1 cellular context compared by ENCODE assay signal in the genomic region with DNA sequence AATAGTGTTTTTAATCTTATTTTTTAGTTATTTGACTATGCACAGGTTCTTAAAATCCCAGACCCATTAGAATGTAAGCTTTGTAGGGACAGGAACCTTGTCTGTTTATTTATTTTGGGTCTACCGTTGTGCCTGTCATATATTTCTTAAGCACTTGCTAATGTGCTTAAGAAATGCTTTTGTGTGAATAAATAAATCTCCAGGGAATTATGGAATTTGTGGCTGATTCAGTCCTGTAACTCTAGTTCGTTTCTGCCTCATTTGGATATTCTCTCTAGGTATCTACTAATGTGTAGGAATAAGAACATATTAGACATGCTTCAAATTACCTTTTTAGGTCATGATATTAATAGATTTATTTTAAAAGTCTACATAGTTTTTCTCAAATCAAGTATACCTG.
TF ChIP-seq lines count a peak whose summit lies in the region.

No MANE protein-coding gene starts in this region.

TF ChIP-seq in HepG2, 621 proteins besides CTCF, POLR2A, EP300 and RAD21 (continued from another document):
- TF ChIP-seq, protein P1, sequence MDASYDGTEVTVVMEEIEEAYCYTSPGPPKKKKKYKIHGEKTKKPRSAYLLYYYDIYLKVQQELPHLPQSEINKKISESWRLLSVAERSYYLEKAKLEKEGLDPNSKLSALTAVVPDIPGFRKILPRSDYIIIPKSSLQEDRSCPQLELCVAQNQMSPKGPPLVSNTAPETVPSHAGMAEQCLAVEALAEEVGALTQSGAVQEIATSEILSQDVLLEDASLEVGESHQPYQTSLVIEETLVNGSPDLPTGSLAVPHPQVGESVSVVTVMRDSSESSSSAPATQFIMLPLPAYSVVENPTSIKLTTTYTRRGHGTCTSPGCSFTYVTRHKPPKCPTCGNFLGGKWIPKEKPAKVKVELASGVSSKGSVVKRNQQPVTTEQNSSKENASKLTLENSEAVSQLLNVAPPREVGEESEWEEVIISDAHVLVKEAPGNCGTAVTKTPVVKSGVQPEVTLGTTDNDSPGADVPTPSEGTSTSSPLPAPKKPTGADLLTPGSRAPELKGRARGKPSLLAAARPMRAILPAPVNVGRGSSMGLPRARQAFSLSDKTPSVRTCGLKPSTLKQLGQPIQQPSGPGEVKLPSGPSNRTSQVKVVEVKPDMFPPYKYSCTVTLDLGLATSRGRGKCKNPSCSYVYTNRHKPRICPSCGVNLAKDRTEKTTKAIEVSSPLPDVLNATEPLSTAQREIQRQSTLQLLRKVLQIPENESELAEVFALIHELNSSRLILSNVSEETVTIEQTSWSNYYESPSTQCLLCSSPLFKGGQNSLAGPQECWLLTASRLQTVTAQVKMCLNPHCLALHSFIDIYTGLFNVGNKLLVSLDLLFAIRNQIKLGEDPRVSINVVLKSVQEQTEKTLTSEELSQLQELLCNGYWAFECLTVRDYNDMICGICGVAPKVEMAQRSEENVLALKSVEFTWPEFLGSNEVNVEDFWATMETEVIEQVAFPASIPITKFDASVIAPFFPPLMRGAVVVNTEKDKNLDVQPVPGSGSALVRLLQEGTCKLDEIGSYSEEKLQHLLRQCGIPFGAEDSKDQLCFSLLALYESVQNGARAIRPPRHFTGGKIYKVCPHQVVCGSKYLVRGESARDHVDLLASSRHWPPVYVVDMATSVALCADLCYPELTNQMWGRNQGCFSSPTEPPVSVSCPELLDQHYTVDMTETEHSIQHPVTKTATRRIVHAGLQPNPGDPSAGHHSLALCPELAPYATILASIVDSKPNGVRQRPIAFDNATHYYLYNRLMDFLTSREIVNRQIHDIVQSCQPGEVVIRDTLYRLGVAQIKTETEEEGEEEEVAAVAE (CRISPR knock-in tag; IDR thresholded peaks at IDR 0.05; ENCODE audit: borderline replicate concordance): no peak
- TF ChIP-seq ZNF432 (CRISPR knock-in tag; IDR thresholded peaks at IDR 0.05; ENCODE audit: borderline replicate concordance) (no peak), ZKSCAN5 (CRISPR knock-in tag; IDR thresholded peaks at IDR 0.05) (no peak), HIVEP1 (CRISPR knock-in tag; IDR thresholded peaks at IDR 0.05) (no peak), PAX8 (CRISPR knock-in tag; IDR thresholded peaks at IDR 0.05; ENCODE audit: borderline replicate concordance) (no peak), EZH2 (conservative IDR thresholded peaks at IDR 0.05; ENCODE audit: low read depth, low read length) (no peak), GLI4 (CRISPR knock-in tag; IDR thresholded peaks at IDR 0.05; ENCODE audit: borderline replicate concordance) (no peak), RELA (CRISPR knock-in tag; IDR thresholded peaks at IDR 0.05) (no peak), ZNF446 (CRISPR knock-in tag; IDR thresholded peaks at IDR 0.05) (no peak), KDM6A (CRISPR knock-in tag; IDR thresholded peaks at IDR 0.05; ENCODE audit: low read depth) (no peak)
- TF ChIP-seq, protein P2, sequence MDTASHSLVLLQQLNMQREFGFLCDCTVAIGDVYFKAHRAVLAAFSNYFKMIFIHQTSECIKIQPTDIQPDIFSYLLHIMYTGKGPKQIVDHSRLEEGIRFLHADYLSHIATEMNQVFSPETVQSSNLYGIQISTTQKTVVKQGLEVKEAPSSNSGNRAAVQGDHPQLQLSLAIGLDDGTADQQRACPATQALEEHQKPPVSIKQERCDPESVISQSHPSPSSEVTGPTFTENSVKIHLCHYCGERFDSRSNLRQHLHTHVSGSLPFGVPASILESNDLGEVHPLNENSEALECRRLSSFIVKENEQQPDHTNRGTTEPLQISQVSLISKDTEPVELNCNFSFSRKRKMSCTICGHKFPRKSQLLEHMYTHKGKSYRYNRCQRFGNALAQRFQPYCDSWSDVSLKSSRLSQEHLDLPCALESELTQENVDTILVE (CRISPR knock-in tag; IDR thresholded peaks at IDR 0.05): no peak
- TF ChIP-seq, protein P3, sequence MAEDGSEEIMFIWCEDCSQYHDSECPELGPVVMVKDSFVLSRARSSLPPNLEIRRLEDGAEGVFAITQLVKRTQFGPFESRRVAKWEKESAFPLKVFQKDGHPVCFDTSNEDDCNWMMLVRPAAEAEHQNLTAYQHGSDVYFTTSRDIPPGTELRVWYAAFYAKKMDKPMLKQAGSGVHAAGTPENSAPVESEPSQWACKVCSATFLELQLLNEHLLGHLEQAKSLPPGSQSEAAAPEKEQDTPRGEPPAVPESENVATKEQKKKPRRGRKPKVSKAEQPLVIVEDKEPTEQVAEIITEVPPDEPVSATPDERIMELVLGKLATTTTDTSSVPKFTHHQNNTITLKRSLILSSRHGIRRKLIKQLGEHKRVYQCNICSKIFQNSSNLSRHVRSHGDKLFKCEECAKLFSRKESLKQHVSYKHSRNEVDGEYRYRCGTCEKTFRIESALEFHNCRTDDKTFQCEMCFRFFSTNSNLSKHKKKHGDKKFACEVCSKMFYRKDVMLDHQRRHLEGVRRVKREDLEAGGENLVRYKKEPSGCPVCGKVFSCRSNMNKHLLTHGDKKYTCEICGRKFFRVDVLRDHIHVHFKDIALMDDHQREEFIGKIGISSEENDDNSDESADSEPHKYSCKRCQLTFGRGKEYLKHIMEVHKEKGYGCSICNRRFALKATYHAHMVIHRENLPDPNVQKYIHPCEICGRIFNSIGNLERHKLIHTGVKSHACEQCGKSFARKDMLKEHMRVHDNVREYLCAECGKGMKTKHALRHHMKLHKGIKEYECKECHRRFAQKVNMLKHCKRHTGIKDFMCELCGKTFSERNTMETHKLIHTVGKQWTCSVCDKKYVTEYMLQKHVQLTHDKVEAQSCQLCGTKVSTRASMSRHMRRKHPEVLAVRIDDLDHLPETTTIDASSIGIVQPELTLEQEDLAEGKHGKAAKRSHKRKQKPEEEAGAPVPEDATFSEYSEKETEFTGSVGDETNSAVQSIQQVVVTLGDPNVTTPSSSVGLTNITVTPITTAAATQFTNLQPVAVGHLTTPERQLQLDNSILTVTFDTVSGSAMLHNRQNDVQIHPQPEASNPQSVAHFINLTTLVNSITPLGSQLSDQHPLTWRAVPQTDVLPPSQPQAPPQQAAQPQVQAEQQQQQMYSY (CRISPR knock-in tag; IDR thresholded peaks at IDR 0.05): no peak
- TF ChIP-seq, protein P4, sequence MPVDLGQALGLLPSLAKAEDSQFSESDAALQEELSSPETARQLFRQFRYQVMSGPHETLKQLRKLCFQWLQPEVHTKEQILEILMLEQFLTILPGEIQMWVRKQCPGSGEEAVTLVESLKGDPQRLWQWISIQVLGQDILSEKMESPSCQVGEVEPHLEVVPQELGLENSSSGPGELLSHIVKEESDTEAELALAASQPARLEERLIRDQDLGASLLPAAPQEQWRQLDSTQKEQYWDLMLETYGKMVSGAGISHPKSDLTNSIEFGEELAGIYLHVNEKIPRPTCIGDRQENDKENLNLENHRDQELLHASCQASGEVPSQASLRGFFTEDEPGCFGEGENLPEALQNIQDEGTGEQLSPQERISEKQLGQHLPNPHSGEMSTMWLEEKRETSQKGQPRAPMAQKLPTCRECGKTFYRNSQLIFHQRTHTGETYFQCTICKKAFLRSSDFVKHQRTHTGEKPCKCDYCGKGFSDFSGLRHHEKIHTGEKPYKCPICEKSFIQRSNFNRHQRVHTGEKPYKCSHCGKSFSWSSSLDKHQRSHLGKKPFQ (CRISPR knock-in tag; IDR thresholded peaks at IDR 0.05; ENCODE audit: insufficient replicate concordance): no peak
- TF ChIP-seq, protein P5, sequence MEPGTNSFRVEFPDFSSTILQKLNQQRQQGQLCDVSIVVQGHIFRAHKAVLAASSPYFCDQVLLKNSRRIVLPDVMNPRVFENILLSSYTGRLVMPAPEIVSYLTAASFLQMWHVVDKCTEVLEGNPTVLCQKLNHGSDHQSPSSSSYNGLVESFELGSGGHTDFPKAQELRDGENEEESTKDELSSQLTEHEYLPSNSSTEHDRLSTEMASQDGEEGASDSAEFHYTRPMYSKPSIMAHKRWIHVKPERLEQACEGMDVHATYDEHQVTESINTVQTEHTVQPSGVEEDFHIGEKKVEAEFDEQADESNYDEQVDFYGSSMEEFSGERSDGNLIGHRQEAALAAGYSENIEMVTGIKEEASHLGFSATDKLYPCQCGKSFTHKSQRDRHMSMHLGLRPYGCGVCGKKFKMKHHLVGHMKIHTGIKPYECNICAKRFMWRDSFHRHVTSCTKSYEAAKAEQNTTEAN (CRISPR knock-in tag; conservative IDR thresholded peaks at IDR 0.05): no peak
TF ChIP-seq in HepG2: peak in this region for 0.
